ENCODE assay signal across 20 cellular contexts in the genomic region with DNA sequence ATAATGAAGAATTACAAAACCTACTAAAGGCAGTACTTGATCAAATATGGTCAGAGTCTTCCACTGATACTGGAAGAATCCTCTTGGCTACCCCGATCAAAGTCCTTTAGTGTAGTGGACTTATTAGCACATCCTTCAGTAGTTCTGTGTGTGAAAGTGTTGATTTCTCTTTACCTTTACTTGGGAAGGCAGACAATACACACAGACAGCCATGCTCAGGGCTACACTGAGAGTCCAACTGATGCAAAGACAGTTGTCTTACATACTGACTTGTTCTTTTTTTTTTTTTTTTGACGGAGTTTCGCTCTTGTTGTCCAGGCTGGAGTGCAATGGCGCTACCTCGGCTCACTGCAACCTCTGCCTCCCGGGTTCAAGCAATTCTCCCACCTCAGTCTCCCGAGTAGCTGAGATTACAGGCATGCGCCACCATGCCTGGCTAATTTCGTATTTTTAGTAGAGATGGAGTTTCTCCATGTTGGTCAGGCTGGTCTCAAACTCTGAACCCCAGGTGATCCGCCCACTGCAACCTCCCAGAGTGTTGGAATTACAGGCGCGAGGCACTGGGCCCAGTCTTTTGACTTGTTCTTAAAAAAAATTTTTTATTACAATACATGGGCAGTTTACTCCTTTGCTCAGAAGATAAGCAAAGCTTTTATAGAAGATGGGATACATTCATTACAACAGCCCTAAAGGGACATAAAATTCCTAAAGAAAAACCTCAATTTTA. TPM values are rescaled to one million over a fixed set of nuclear protein-coding genes. Genes with fewer than 3 reads are reported as not detected.
DNase-seq lines count a peak whose midpoint lies in the region; ATAC-seq and TF ChIP-seq lines count a peak whose summit lies in the region.
"Had no signal": no experiment of that assay in that cellular context is flagged by ENCODE, and none has a peak within 500 bp of the region (broad histone marks: within the 10 kb centered on the region; RNA-seq: fewer than 3 reads in every experiment).

No MANE protein-coding gene starts in this region.

- ATAC-seq in activated CD8-positive, alpha-beta T cell treated with anti-CD3 and anti-CD28 coated beads, Interleukin-2, amount 10 ng/mL, durations not matched to agents 7 days and 5 days: no peak
- no peak for ATAC-seq in activated CD8-positive, alpha-beta T cell treated with anti-CD3 and anti-CD28 coated beads for 36 hours
- no peak for ATAC-seq in gastroesophageal sphincter
- ATAC-seq: GM12878, Right ventricle myocardium inferior had no signal

- intact Hi-C loops in activated CD8-positive, alpha-beta T cell treated with anti-CD3 and anti-CD28 coated beads for 36 hours (cut with micrococcal nuclease): loop anchor here (10.0 kb wide), 1 partner anchor 48 kb away; a partner anchor contains a TSS
- intact Hi-C loops in colonic mucosa (cut with DNase I) (no loop called here), posterior vena cava (cut with DNase I) (loop anchor here in 1 of 2 donors (10.0 kb wide), 1 partner anchor 48 kb away; a partner anchor contains a TSS)

- H3K9me3 ChIP-seq in colonic mucosa: no peaks in the 10 kb centered on the region
- no peaks in the 10 kb centered on the region for H3K9me3 ChIP-seq in gastroesophageal sphincter

- TF ChIP-seq POLR2A in gastroesophageal sphincter (IDR thresholded peaks at IDR 0.05): no peak

- no peak overlapping the region for H3K4me3 ChIP-seq in HL-60 (replicated peaks; ENCODE audit: insufficient read depth, low read length)
- no peak overlapping the region for H3K4me3 ChIP-seq in colonic mucosa
- H3K4me3 ChIP-seq in gastroesophageal sphincter: no peak overlapping the region
- H3K4me3 ChIP-seq: GM12878 had no signal

- CTCF ChIA-PET in activated CD8-positive, alpha-beta T cell treated with anti-CD3 and anti-CD28 coated beads, Interleukin-2, amount 10 ng/mL, durations not matched to agents 7 days and 5 days (lab: Charles Lee): interaction anchor here (1.2 to 6.3 kb wide), 2 partner anchors 76 to 77 kb away, joined by 5 to 106 read pairs; a partner anchor contains a TSS
- CTCF ChIA-PET in activated CD8-positive, alpha-beta T cell treated with anti-CD3 and anti-CD28 coated beads for 36 hours (lab: Charles Lee): interaction anchor here (1.0 to 2.2 kb wide), 6 partner anchors 16 to 421 kb away, joined by 3 to 10 read pairs (median 4); a partner anchor contains a TSS

- H3K36me3 Mint-ChIP-seq in activated CD8-positive, alpha-beta T cell treated with anti-CD3 and anti-CD28 coated beads, Interleukin-2, amount 10 ng/mL, durations not matched to agents 7 days and 5 days (ENCODE audit: low read depth): peaks cover 4% of the 10 kb centered on the region
- H3K36me3 Mint-ChIP-seq in activated CD8-positive, alpha-beta T cell treated with anti-CD3 and anti-CD28 coated beads for 36 hours (ENCODE audit: low read depth): no peaks in the 10 kb centered on the region

- TF ChIP-seq CTCF in activated CD8-positive, alpha-beta T cell treated with anti-CD3 and anti-CD28 coated beads for 36 hours (IDR thresholded peaks at IDR 0.05): no peak
- TF ChIP-seq CTCF in HL-60 (IDR thresholded peaks at IDR 0.05; ENCODE audit: insufficient read depth, low read length) (no peak), colonic mucosa (IDR thresholded peaks at IDR 0.05) (no peak), gastroesophageal sphincter (IDR thresholded peaks at IDR 0.05) (no peak)

- H3K27me3 ChIP-seq in HL-60 (ENCODE audit: insufficient read depth, poor library complexity, severe bottlenecking): no peaks in the 10 kb centered on the region
- H3K27me3 ChIP-seq in colonic mucosa: no peaks in the 10 kb centered on the region
- no peaks in the 10 kb centered on the region for H3K27me3 ChIP-seq in gastroesophageal sphincter

- DNase-seq in activated CD8-positive, alpha-beta T cell treated with anti-CD3 and anti-CD28 coated beads, Interleukin-2, amount 10 ng/mL, durations not matched to agents 7 days and 5 days: no peak
- no peak for DNase-seq in activated CD8-positive, alpha-beta T cell treated with anti-CD3 and anti-CD28 coated beads for 36 hours
- DNase-seq in HL-60 (ENCODE audit: low read depth in 1 of 2, low spot score in 1 of 2): no peak
- no peak for DNase-seq in colonic mucosa
- peak; percentile 42 for DNase-seq in posterior vena cava (ENCODE audit: low spot score)
- no peak for DNase-seq in activated naive CD4-positive, alpha-beta T cell (lab: John Stamatoyannopoulos, UW)
- DNase-seq in HUDEP-2 (lab: John Stamatoyannopoulos, UW; ENCODE audit: unreplicated experiment in 76 of 76): no peak
- DNase-seq: CD8-positive, alpha-beta memory T cell; DMS53; EL; NCI-H1417 treated with DMSO at 0.1 percent for 48 hours; NCI-H187 treated with DMSO at 0.1 percent for 48 hours; NCI-H2227 treated with DMSO at 0.1 percent for 48 hours; NCI-H524 had no signal

- 89 to 94% methylated on average over 3 to 10 of the region's 12 CpGs for WGBS in gastroesophageal sphincter (ENCODE audit: low coverage in 1 of 2), 2 donors

- H3K9me3 Mint-ChIP-seq in activated CD8-positive, alpha-beta T cell treated with anti-CD3 and anti-CD28 coated beads, Interleukin-2, amount 10 ng/mL, durations not matched to agents 7 days and 5 days (ENCODE audit: insufficient read depth): no peaks in the 10 kb centered on the region
- no peaks in the 10 kb centered on the region for H3K9me3 Mint-ChIP-seq in activated CD8-positive, alpha-beta T cell treated with anti-CD3 and anti-CD28 coated beads for 36 hours
- H3K9me3 Mint-ChIP-seq: CD8-positive, alpha-beta memory T cell had no signal

- no peak for TF ChIP-seq EP300 in gastroesophageal sphincter (IDR thresholded peaks at IDR 0.05)

- H3K4me1 ChIP-seq in colonic mucosa (no peaks in the 10 kb centered on the region), gastroesophageal sphincter (peaks cover 0 to 40% (median 13%) of the 10 kb centered on the region in 3 donors)

- H3K27ac ChIP-seq in HL-60 (replicated peaks) (peak overlapping the region; percentile 79), colonic mucosa (peak overlapping the region; percentile 84), gastroesophageal sphincter (no peak overlapping the region)
- H3K27ac ChIP-seq: 22Rv1, KMS-11 had no signal

- no peak overlapping the region for H3K9ac ChIP-seq in colonic mucosa (ENCODE audit: low read depth in 2 of 2, low read length in 2 of 2)
- H3K9ac ChIP-seq: KMS-11 had no signal

- H3K4me1 Mint-ChIP-seq in activated CD8-positive, alpha-beta T cell treated with anti-CD3 and anti-CD28 coated beads, Interleukin-2, amount 10 ng/mL, durations not matched to agents 7 days and 5 days (ENCODE audit: low read depth): peaks cover 48% of the 10 kb centered on the region
- H3K4me1 Mint-ChIP-seq in activated CD8-positive, alpha-beta T cell treated with anti-CD3 and anti-CD28 coated beads for 36 hours (ENCODE audit: low read depth): peaks cover 28% of the 10 kb centered on the region

- H3K27ac Mint-ChIP-seq in activated CD8-positive, alpha-beta T cell treated with anti-CD3 and anti-CD28 coated beads, Interleukin-2, amount 10 ng/mL, durations not matched to agents 7 days and 5 days: no peak overlapping the region
- H3K27ac Mint-ChIP-seq in activated CD8-positive, alpha-beta T cell treated with anti-CD3 and anti-CD28 coated beads for 36 hours: no peak overlapping the region
- H3K27ac Mint-ChIP-seq: B cell had no signal

- POLR2A ChIA-PET in activated CD8-positive, alpha-beta T cell treated with anti-CD3 and anti-CD28 coated beads, Interleukin-2, amount 10 ng/mL, durations not matched to agents 7 days and 5 days (lab: Charles Lee): interaction anchor here (0.7 kb wide), 1 partner anchor 9 kb away, joined by 3 read pairs; no protein-coding TSS in a partner anchor
- POLR2A ChIA-PET in activated CD8-positive, alpha-beta T cell treated with anti-CD3 and anti-CD28 coated beads for 36 hours (lab: Charles Lee): interaction anchor here (1.2 to 19.2 kb wide), 3 partner anchors 16 to 55 kb away, joined by 3 to 166 read pairs (median 6); no protein-coding TSS in a partner anchor

- H3K36me3 ChIP-seq in colonic mucosa: no peaks in the 10 kb centered on the region
- H3K36me3 ChIP-seq in gastroesophageal sphincter: no peaks in the 10 kb centered on the region

- H3K27me3 Mint-ChIP-seq in activated CD8-positive, alpha-beta T cell treated with anti-CD3 and anti-CD28 coated beads, Interleukin-2, amount 10 ng/mL, durations not matched to agents 7 days and 5 days (ENCODE audit: low read depth): no peaks in the 10 kb centered on the region
- no peaks in the 10 kb centered on the region for H3K27me3 Mint-ChIP-seq in activated CD8-positive, alpha-beta T cell treated with anti-CD3 and anti-CD28 coated beads for 36 hours
- H3K27me3 Mint-ChIP-seq: B cell; CD8-positive, alpha-beta memory T cell had no signal

- peak overlapping the region; percentile 0 for H3K4me3 Mint-ChIP-seq in activated CD8-positive, alpha-beta T cell treated with anti-CD3 and anti-CD28 coated beads, Interleukin-2, amount 10 ng/mL, durations not matched to agents 7 days and 5 days
- no peak overlapping the region for H3K4me3 Mint-ChIP-seq in activated CD8-positive, alpha-beta T cell treated with anti-CD3 and anti-CD28 coated beads for 36 hours
- H3K4me3 Mint-ChIP-seq: B cell had no signal

RNA-seq across cellular contexts. Expression of a gene that starts 3.5 kb away (rescaled TPM):
- total RNA-seq in activated CD8-positive, alpha-beta T cell treated with anti-CD3 and anti-CD28 coated beads, Interleukin-2, amount 10 ng/mL, durations not matched to agents 7 days and 5 days: 10 to 100 TPM; 54.9 to 55.2 TPM
- total RNA-seq in activated CD8-positive, alpha-beta T cell treated with anti-CD3 and anti-CD28 coated beads for 36 hours: 10 to 100 TPM; 60.7 to 61.8 TPM
- total RNA-seq in colonic mucosa: 100 to 1,000 TPM; 218 to 414 TPM
- total RNA-seq in posterior vena cava: 100 to 1,000 TPM; 202 to 246 TPM
- total RNA-seq in gastroesophageal sphincter: 100 to 1,000 TPM; 217 to 419 (median 313) TPM

RNA-seq across cellular contexts. Expression of a gene that starts 43.7 kb away (rescaled TPM):
- 100 to 1,000 TPM; 503 to 530 TPM for total RNA-seq in activated CD8-positive, alpha-beta T cell treated with anti-CD3 and anti-CD28 coated beads, Interleukin-2, amount 10 ng/mL, durations not matched to agents 7 days and 5 days
- 100 to 1,000 TPM; 340 to 343 TPM for total RNA-seq in activated CD8-positive, alpha-beta T cell treated with anti-CD3 and anti-CD28 coated beads for 36 hours
- 10 to 100 TPM; 13.1 to 27.1 TPM for total RNA-seq in colonic mucosa
- 100 to 1,000 TPM in 1 of 2 donors, 10 to 100 TPM in 1; 47.9 to 122 TPM for total RNA-seq in posterior vena cava
- 100 to 1,000 TPM in 1 of 4 donors, 10 to 100 TPM in 3; 10.4 to 112 (median 41.4) TPM for total RNA-seq in gastroesophageal sphincter

RNA-seq across cellular contexts. Expression of a gene that starts 59.1 kb away (rescaled TPM):
- 100 to 1,000 TPM in 1 of 2 experiments, 10 to 100 TPM in 1; 98.8 to 102 TPM for total RNA-seq in activated CD8-positive, alpha-beta T cell treated with anti-CD3 and anti-CD28 coated beads, Interleukin-2, amount 10 ng/mL, durations not matched to agents 7 days and 5 days
- total RNA-seq in activated CD8-positive, alpha-beta T cell treated with anti-CD3 and anti-CD28 coated beads for 36 hours: 10 to 100 TPM; 69.8 to 72.9 TPM
- 10 to 100 TPM; 81.3 to 82.8 TPM for total RNA-seq in colonic mucosa
- 10 to 100 TPM; 53.5 to 58.3 TPM for total RNA-seq in posterior vena cava
- total RNA-seq in gastroesophageal sphincter: 10 to 100 TPM; 41.7 to 56.2 (median 53.7) TPM

Comparison
In these comparisons a context has a peak if more than half of its experiments do, and no peak if none do; other contexts are left out.
1. H3K27ac ChIP-seq: peak in HL-60 (single experiment) and colonic mucosa (single experiment); none in gastroesophageal sphincter (0 of 4).